ENCODE assay signal across 26 cellular contexts in the genomic region with DNA sequence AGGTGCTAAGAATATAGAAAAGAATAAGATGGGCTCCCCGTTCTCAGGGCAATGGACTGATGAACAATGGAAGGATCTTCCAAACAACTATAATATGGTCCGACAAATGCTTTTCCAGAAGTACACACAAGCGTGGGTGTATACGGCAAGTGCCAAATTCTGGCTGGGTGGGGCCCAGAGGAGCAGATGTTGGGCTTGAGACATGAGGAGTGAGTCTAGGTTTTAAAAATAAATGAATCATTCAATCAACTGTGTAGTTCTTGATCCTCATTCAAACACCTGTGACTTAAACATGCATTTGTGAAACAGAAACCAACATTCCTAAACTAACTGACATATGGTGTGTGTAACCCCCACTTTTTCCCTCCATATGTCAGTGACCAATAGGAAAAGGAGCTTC. TPM values are rescaled to one million over a fixed set of nuclear protein-coding genes. Genes with fewer than 3 reads are reported as not detected.
DNase-seq lines count a peak whose midpoint lies in the region; FAIRE-seq and TF ChIP-seq lines count a peak whose summit lies in the region.
"Had no signal": no experiment of that assay in that cellular context is flagged by ENCODE, and none has a peak within 500 bp of the region (broad histone marks: within the 10 kb centered on the region; RNA-seq: fewer than 3 reads in every experiment).

No MANE protein-coding gene starts in this region.

- H3K4me2 ChIP-seq in astrocyte (ENCODE audit: low read length): no peak overlapping the region
- H3K4me2 ChIP-seq in OCI-LY7 (ENCODE audit: low read length): no peak overlapping the region
- H3K4me2 ChIP-seq: hepatocyte had no signal

- DNase-seq in AG10803 (ENCODE audit: low read depth): peak; percentile 47
- no peak for DNase-seq in astrocyte (ENCODE audit: low read depth)
- DNase-seq in myocyte (ENCODE audit: low read depth): peak; percentile 50
- DNase-seq in nephron progenitor cell: no peak
- no peak for DNase-seq in SHP77 treated with DMSO at 0.1 percent for 48 hours (lab: John Stamatoyannopoulos, UW)
- no peak for DNase-seq in OCI-LY7 (ENCODE audit: low spot score)
- DNase-seq: activated CD4-positive, alpha-beta T cell treated with anti-CD3 and anti-CD28 coated beads for 36 hours; activated CD8-positive, alpha-beta memory T cell treated with anti-CD3 and anti-CD28 coated beads for 24 hours; activated naive CD4-positive, alpha-beta T cell; activated T-cell treated with anti-CD3 and anti-CD28 coated beads, Interleukin-2, amount 50 U/mL, for 24 hours; amniotic stem cell; CD8-positive, alpha-beta memory T cell; dermis blood vessel endothelial cell; immature natural killer cell; small intestine; stimulated activated CD4-positive, alpha-beta T cell treated with anti-CD3 and anti-CD28 coated beads, Interleukin-2, amount 100 ng/mL, for 24 hours had no signal

- H3K27ac Mint-ChIP-seq in astrocyte (ENCODE audit: unreplicated experiment) (no peak overlapping the region), nephron progenitor cell (no peak overlapping the region)
- H3K27ac Mint-ChIP-seq: activated CD4-positive, alpha-beta T cell treated with anti-CD3 and anti-CD28 coated beads for 36 hours; activated T-cell treated with anti-CD3 and anti-CD28 coated beads, Interleukin-2, amount 50 U/mL, for 24 hours; CD8-positive, alpha-beta memory T cell; immature natural killer cell had no signal

- H3K79me2 ChIP-seq in astrocyte (ENCODE audit: insufficient read depth, low read length) (no peaks in the 10 kb centered on the region), OCI-LY7 (ENCODE audit: insufficient read depth, low read depth, low read length) (no peaks in the 10 kb centered on the region)
- H3K79me2 ChIP-seq: hepatocyte had no signal

- H3K27me3 Mint-ChIP-seq in astrocyte (ENCODE audit: low read depth, unreplicated experiment): peaks cover 25% of the 10 kb centered on the region
- H3K27me3 Mint-ChIP-seq in nephron progenitor cell (ENCODE audit: low read depth, poor library complexity): peaks cover 25% of the 10 kb centered on the region

- H3K4me3 Mint-ChIP-seq in astrocyte (ENCODE audit: unreplicated experiment) (no peak overlapping the region), nephron progenitor cell (no peak overlapping the region)
- H3K4me3 Mint-ChIP-seq: activated CD4-positive, alpha-beta T cell treated with anti-CD3 and anti-CD28 coated beads for 36 hours; activated T-cell treated with anti-CD3 and anti-CD28 coated beads, Interleukin-2, amount 50 U/mL, for 24 hours; CD8-positive, alpha-beta memory T cell; immature natural killer cell; stimulated activated effector memory CD8-positive, alpha-beta T cell treated with anti-CD3 and anti-CD28 coated beads, Interleukin-12 subunit alpha, Interleukin-12 subunit beta, amount 100 ng/mL, for 72 hours had no signal

- intact Hi-C loops in OCI-LY7 (cut with micrococcal nuclease; ENCODE audit: unreplicated experiment): no loop called here

- no peaks in the 10 kb centered on the region for H3K36me3 ChIP-seq in HUES48 (ENCODE audit: control insufficient read depth, insufficient read depth, low read length)
- H3K36me3 ChIP-seq in astrocyte (ENCODE audit: insufficient read depth, low read length): no peaks in the 10 kb centered on the region
- no peaks in the 10 kb centered on the region for H3K36me3 ChIP-seq in OCI-LY7 (ENCODE audit: insufficient read depth, low read length)
- H3K36me3 ChIP-seq: cardiac muscle cell, prostate gland, SJCRH30, suprapubic skin had no signal

- POLR2A ChIA-PET in OCI-LY7 (lab: Charles Lee): interaction anchor here (0.6 kb wide), 1 partner anchor 865 kb away, joined by 3 read pairs; no protein-coding TSS in a partner anchor

- H3K9ac ChIP-seq in HUES48 (ENCODE audit: low read depth, low read length) (no peak overlapping the region), astrocyte (ENCODE audit: low read length) (no peak overlapping the region)

- no peak for TF ChIP-seq CTCF in AG10803 (conservative IDR thresholded peaks at IDR 0.05; ENCODE audit: low read length)
- no peak for TF ChIP-seq CTCF in astrocyte (IDR thresholded peaks at IDR 0.05; ENCODE audit: insufficient read depth, low read depth, low read length)
- TF ChIP-seq CTCF in nephron progenitor cell (IDR thresholded peaks at IDR 0.05): no peak
- TF ChIP-seq CTCF in OCI-LY7 (conservative IDR thresholded peaks at IDR 0.05; ENCODE audit: low read length): no peak

- H3K36me3 Mint-ChIP-seq in astrocyte (ENCODE audit: low read depth, unreplicated experiment): no peaks in the 10 kb centered on the region
- no peaks in the 10 kb centered on the region for H3K36me3 Mint-ChIP-seq in nephron progenitor cell (ENCODE audit: low read depth)
- H3K36me3 Mint-ChIP-seq: stimulated activated effector memory CD8-positive, alpha-beta T cell treated with anti-CD3 and anti-CD28 coated beads, Interleukin-12 subunit alpha, Interleukin-12 subunit beta, amount 100 ng/mL, for 72 hours had no signal

- H2AFZ ChIP-seq in astrocyte (ENCODE audit: low read depth, low read length): no peak overlapping the region
- H2AFZ ChIP-seq in OCI-LY7 (ENCODE audit: low read length): no peak overlapping the region
- H2AFZ ChIP-seq: hepatocyte, PC-9 had no signal

- H3K9me3 Mint-ChIP-seq in astrocyte (ENCODE audit: unreplicated experiment) (no peaks in the 10 kb centered on the region), nephron progenitor cell (no peaks in the 10 kb centered on the region)
- H3K9me3 Mint-ChIP-seq: activated T-cell treated with anti-CD3 and anti-CD28 coated beads, Interleukin-2, amount 50 U/mL, for 24 hours; CD8-positive, alpha-beta memory T cell; immature natural killer cell; stimulated activated effector memory CD8-positive, alpha-beta T cell treated with anti-CD3 and anti-CD28 coated beads, Interleukin-12 subunit alpha, Interleukin-12 subunit beta, amount 100 ng/mL, for 72 hours had no signal

- H3K4me1 ChIP-seq in HUES48 (ENCODE audit: control insufficient read depth, insufficient read depth, low read length): peaks cover 20% of the 10 kb centered on the region
- H3K4me1 ChIP-seq in astrocyte (ENCODE audit: insufficient read depth, low read length): no peaks in the 10 kb centered on the region
- no peaks in the 10 kb centered on the region for H3K4me1 ChIP-seq in OCI-LY7 (ENCODE audit: insufficient read depth, low read length, poor library complexity, severe bottlenecking)
- H3K4me1 ChIP-seq: prostate gland, suprapubic skin had no signal

- no peaks in the 10 kb centered on the region for H4K20me1 ChIP-seq in astrocyte (ENCODE audit: insufficient read depth, low read length)
- H4K20me1 ChIP-seq in OCI-LY7 (ENCODE audit: insufficient read depth, low read length): no peaks in the 10 kb centered on the region

- H3K9me3 ChIP-seq in HUES48 (ENCODE audit: control insufficient read depth, insufficient read depth, low read length) (no peaks in the 10 kb centered on the region), astrocyte (ENCODE audit: insufficient read depth, low read depth, low read length) (no peaks in the 10 kb centered on the region), OCI-LY7 (ENCODE audit: low read length) (no peaks in the 10 kb centered on the region)
- H3K9me3 ChIP-seq: prostate gland, SJCRH30, suprapubic skin had no signal

- H3K27me3 ChIP-seq in HUES48 (ENCODE audit: control insufficient read depth, insufficient read depth, low read length) (0 out of 2 replicates have a peak, but pooled peaks cover 8% of the 10 kb centered on the region), astrocyte (ENCODE audit: insufficient read depth, low read length) (no peaks in the 10 kb centered on the region)
- H3K27me3 ChIP-seq: hepatocyte, suprapubic skin had no signal

- peak overlapping the region; percentile 23 for H3K27ac ChIP-seq in HUES48 (ENCODE audit: low read depth, low read length)
- no peak overlapping the region for H3K27ac ChIP-seq in astrocyte (ENCODE audit: low read depth, low read length)
- no peak overlapping the region for H3K27ac ChIP-seq in OCI-LY7 (ENCODE audit: low read depth, low read length, poor library complexity, severe bottlenecking)
- H3K27ac ChIP-seq: cardiac muscle cell, hepatocyte, PC-9, prostate gland, SJCRH30, suprapubic skin had no signal

- no peaks in the 10 kb centered on the region for H3K9me2 ChIP-seq in OCI-LY7 (ENCODE audit: insufficient read depth, low read length)

- H3K4me1 Mint-ChIP-seq in astrocyte (ENCODE audit: low read depth, unreplicated experiment): peaks cover 8% of the 10 kb centered on the region
- H3K4me1 Mint-ChIP-seq in nephron progenitor cell: peaks cover 45% of the 10 kb centered on the region
- H3K4me1 Mint-ChIP-seq: CD8-positive, alpha-beta memory T cell; immature natural killer cell; stimulated activated effector memory CD8-positive, alpha-beta T cell treated with anti-CD3 and anti-CD28 coated beads, Interleukin-12 subunit alpha, Interleukin-12 subunit beta, amount 100 ng/mL, for 72 hours had no signal

- no TSS peak for BruUV-seq in OCI-LY7 (replicated peaks; lab: Mats Ljungman, UMichigan)

- peak; percentile 5 for FAIRE-seq in astrocyte (lab: Jason Lieb, UNC)
- FAIRE-seq: endothelial cell of umbilical vein, GM12878, small intestine had no signal

- H3K4me3 ChIP-seq in AG10803 (ENCODE audit: low read length): no peak overlapping the region
- no peak overlapping the region for H3K4me3 ChIP-seq in HUES48 (ENCODE audit: low read depth, low read length)
- no peak overlapping the region for H3K4me3 ChIP-seq in astrocyte (ENCODE audit: insufficient read depth, low read depth, low read length)
- no peak overlapping the region for H3K4me3 ChIP-seq in OCI-LY7 (ENCODE audit: low read depth, low read length, poor library complexity, severe bottlenecking)
- H3K4me3 ChIP-seq: cardiac muscle cell, GM12878, hepatocyte, PC-9, prostate gland, SJCRH30, suprapubic skin had no signal

- CTCF ChIA-PET in OCI-LY7 (lab: Charles Lee; ENCODE audit: unreplicated experiment): no interaction called here

RNA-seq across cellular contexts. Expression of gene MFAP3, which starts 47.9 kb away (rescaled TPM):
- 45.8 and 46.8 TPM in 2 replicates for total RNA-seq in astrocyte
- total RNA-seq in myocyte: 89.5 and 102 TPM in 2 replicates
- 29.3 TPM for polyA plus RNA-seq in myocyte (2012)
- total RNA-seq in OCI-LY7 (2014; rRNA removed; shearing (Covaris generic)): 20.6 and 29.9 TPM in 2 replicates
- total RNA-seq in OCI-LY7 (2022): 24.4 and 27.7 TPM in 2 replicates

RNA-seq across cellular contexts. Expression of gene FAM114A2, which starts 47.9 kb away (rescaled TPM):
- total RNA-seq in astrocyte: 29.7 and 31.8 TPM in 2 replicates
- total RNA-seq in myocyte: 19.4 and 27.6 TPM in 2 replicates
- 19.1 TPM for polyA plus RNA-seq in myocyte (2012)
- total RNA-seq in OCI-LY7 (2014; rRNA removed; shearing (Covaris generic)): 16.5 and 22.3 TPM in 2 replicates
- 30.7 and 33.2 TPM in 2 replicates for total RNA-seq in OCI-LY7 (2022)

Comparison
In these comparisons a context has a peak if more than half of its experiments do, and no peak if none do; other contexts are left out.
1. DNase-seq: peak in AG10803 (single experiment) and myocyte (single experiment); none in astrocyte (single experiment), nephron progenitor cell (single experiment), SHP77 treated with DMSO at 0.1 percent for 48 hours (single experiment) and OCI-LY7 (single experiment).